ENCODE assay signal across 8 cellular contexts in genomic region chr19:46856062-46857022, GRCh38. TPM values are rescaled to one million over a fixed set of nuclear protein-coding genes. Genes with fewer than 3 reads are reported as not detected.
A peak's percentile ranks its signal among the peaks of the same experiment; 100 is the strongest.
DNase-seq lines count a peak whose midpoint lies in the region; ATAC-seq and TF ChIP-seq lines count a peak whose summit lies in the region.

No MANE protein-coding gene starts in this region.

- peak overlapping the region; percentile 10; the same call in 1 of the 2 replicates for H3K4me3 ChIP-seq in GM08714 (ENCODE audit: low read length)
- H3K4me3 ChIP-seq in cardiac fibroblast (replicated peaks in 1 of 2; ENCODE audit: low read depth in 2 of 2, low read length in 2 of 2), result peak overlapping the region; percentile 19 to 49
- peak overlapping the region; percentile 7 to 65 (median 28) for H3K4me3 ChIP-seq in spleen

- peak overlapping the region; percentile 3 to 80 (median 70) for H3K27ac ChIP-seq in spleen

- H3K36me3 Mint-ChIP-seq in activated B cell treated with CpG ODN at 0.5 μM for 24 hours (ENCODE audit: low read depth), result peaks cover 3% of the 10 kb centered on the region

- peak overlapping the region; percentile 78 for H3K4me3 Mint-ChIP-seq in activated B cell treated with CpG ODN at 0.5 μM for 24 hours

- peaks cover 23% of the 10 kb centered on the region for H3K4me1 Mint-ChIP-seq in activated B cell treated with CpG ODN at 0.5 μM for 24 hours

- H3K9me3 Mint-ChIP-seq in activated B cell treated with CpG ODN at 0.5 μM for 24 hours, result no peaks in the 10 kb centered on the region

- intact Hi-C loops in activated B cell treated with CpG ODN at 0.5 μM for 24 hours (cut with micrococcal nuclease) (loop anchor here (1.0 to 5.0 kb wide), 5 partner anchors 99 to 257 kb away; partner anchors contain the start of gene ZC3H4), spleen (cut with DNase I; ENCODE audit: low total_unique reads) (no loop called here)

- TF ChIP-seq CTCF in activated B cell treated with CpG ODN at 0.5 μM for 24 hours (IDR thresholded peaks at IDR 0.05) (no peak), cardiac fibroblast (IDR thresholded peaks at IDR 0.05; ENCODE audit: low read depth, low read length) (peak; percentile 81), spleen (IDR thresholded peaks at IDR 0.05 in 8 of 11, conservative IDR thresholded peaks at IDR 0.05 in 3 of 11) (peak; percentile 52 to 92 (median 80))

- CTCF ChIA-PET in activated B cell treated with CpG ODN at 0.5 μM for 24 hours (lab: Charles Lee), result interaction anchor here (0.5 to 2.6 kb wide), 9 partner anchors 16 to 1430 kb away, joined by 3 to 20 read pairs (median 3); no protein-coding TSS in a partner anchor

- peak; percentile 87 for DNase-seq in NCI-H345 (lab: John Stamatoyannopoulos, UW)
- peak; percentile 74 for DNase-seq in activated B cell treated with CpG ODN at 0.5 μM for 24 hours
- DNase-seq in cardiac fibroblast (ENCODE audit: low read depth in 2 of 2), result peak; percentile 97 to 98
- peak; percentile 95 for DNase-seq in inferior parietal cortex (ENCODE audit: extremely low spot score)
- DNase-seq in spleen, result peak; percentile 98

- WGBS in spleen, 5 donors, result 6 to 10% (median 8%) methylated on average over 35 to 41 of the region's 41 CpGs

- no peaks in the 10 kb centered on the region for H3K9me3 ChIP-seq in spleen

- H3K27ac Mint-ChIP-seq in activated B cell treated with CpG ODN at 0.5 μM for 24 hours, result peak overlapping the region; percentile 75

- peaks cover 8 to 33% (median 25%) of the 10 kb centered on the region in 6 donors for H3K4me1 ChIP-seq in spleen

- POLR2A ChIA-PET in activated B cell treated with CpG ODN at 0.5 μM for 24 hours (lab: Charles Lee), result interaction anchor here (0.5 to 1.7 kb wide), 9 partner anchors 9 to 1146 kb away, joined by 3 to 11 read pairs (median 3); partner anchors contain the start of genes SLC1A5 and ZC3H4

- peak; percentile 33 for ATAC-seq in HG02884 (IDR thresholded peaks at IDR 0.05; ENCODE audit: unreplicated experiment)
- peak; percentile 67 for ATAC-seq in activated B cell treated with CpG ODN at 0.5 μM for 24 hours (ENCODE audit: low read depth)
- ATAC-seq in GM21381 (IDR thresholded peaks at IDR 0.05; ENCODE audit: unreplicated experiment), result no peak

- no peaks in the 10 kb centered on the region for H3K27me3 ChIP-seq in spleen (replicated peaks in 1 of 7)

- H3K36me3 ChIP-seq in spleen, result no peaks in the 10 kb centered on the region

- no peaks in the 10 kb centered on the region for H3K27me3 Mint-ChIP-seq in activated B cell treated with CpG ODN at 0.5 μM for 24 hours

- no peak for TF ChIP-seq POLR2A in spleen (IDR thresholded peaks at IDR 0.05)

RNA-seq across cellular contexts. Expression of gene ARHGAP35, which starts 4.5 kb away (rescaled TPM):
- total RNA-seq in activated B cell treated with CpG ODN at 0.5 μM for 24 hours (20.3 and 25.6 TPM in 2 replicates), spleen (10 to 100 TPM; 26.0 to 49.4 (median 42.9) TPM)
- polyA plus RNA-seq in spleen, result 10 to 100 TPM in 1 of 3 donors, 1 to 10 TPM in 2; 2.3 to 10.8 (median 3.0) TPM

RNA-seq across cellular contexts. Expression of gene AP2S1, which starts 5.7 kb away (rescaled TPM):
- total RNA-seq in activated B cell treated with CpG ODN at 0.5 μM for 24 hours, result 74.7 and 81.3 TPM in 2 replicates
- total RNA-seq in spleen, result 100 to 1,000 TPM in 4 of 7 donors, 10 to 100 TPM in 3; 58.0 to 144 (median 116) TPM
- polyA plus RNA-seq in spleen, result 100 to 1,000 TPM in 2 of 3 donors, 10 to 100 TPM in 1; 69.3 to 145 (median 104) TPM
